1 cellular context compared by ENCODE assay signal in genomic region chr6:136228811-136229210, GRCh38.
TF ChIP-seq lines count a peak whose summit lies in the region.

No MANE protein-coding gene starts in this region.

TF ChIP-seq in GM12878, 131 proteins besides CTCF, POLR2A, EP300 and RAD21 (continued from another document):
- TF ChIP-seq, protein P1, sequence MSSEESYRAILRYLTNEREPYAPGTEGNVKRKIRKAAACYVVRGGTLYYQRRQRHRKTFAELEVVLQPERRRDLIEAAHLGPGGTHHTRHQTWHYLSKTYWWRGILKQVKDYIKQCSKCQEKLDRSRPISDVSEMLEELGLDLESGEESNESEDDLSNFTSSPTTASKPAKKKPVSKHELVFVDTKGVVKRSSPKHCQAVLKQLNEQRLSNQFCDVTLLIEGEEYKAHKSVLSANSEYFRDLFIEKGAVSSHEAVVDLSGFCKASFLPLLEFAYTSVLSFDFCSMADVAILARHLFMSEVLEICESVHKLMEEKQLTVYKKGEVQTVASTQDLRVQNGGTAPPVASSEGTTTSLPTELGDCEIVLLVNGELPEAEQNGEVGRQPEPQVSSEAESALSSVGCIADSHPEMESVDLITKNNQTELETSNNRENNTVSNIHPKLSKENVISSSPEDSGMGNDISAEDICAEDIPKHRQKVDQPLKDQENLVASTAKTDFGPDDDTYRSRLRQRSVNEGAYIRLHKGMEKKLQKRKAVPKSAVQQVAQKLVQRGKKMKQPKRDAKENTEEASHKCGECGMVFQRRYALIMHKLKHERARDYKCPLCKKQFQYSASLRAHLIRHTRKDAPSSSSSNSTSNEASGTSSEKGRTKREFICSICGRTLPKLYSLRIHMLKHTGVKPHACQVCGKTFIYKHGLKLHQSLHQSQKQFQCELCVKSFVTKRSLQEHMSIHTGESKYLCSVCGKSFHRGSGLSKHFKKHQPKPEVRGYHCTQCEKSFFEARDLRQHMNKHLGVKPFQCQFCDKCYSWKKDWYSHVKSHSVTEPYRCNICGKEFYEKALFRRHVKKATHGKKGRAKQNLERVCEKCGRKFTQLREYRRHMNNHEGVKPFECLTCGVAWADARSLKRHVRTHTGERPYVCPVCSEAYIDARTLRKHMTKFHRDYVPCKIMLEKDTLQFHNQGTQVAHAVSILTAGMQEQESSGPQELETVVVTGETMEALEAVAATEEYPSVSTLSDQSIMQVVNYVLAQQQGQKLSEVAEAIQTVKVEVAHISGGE (CRISPR knock-in tag; IDR thresholded peaks at IDR 0.05) = no peak
- TF ChIP-seq IKZF1 (conservative IDR thresholded peaks at IDR 0.05) (peak; percentile 43; the same call in 1 of the 2 replicates), NBN (IDR thresholded peaks at IDR 0.05) (no peak), ESRRA (IDR thresholded peaks at IDR 0.05; ENCODE audit: low read length) (no peak), ASH2L (IDR thresholded peaks at IDR 0.05; ENCODE audit: borderline replicate concordance, low read depth) (no peak), BHLHE40 (IDR thresholded peaks at IDR 0.05; ENCODE audit: borderline replicate concordance in 1 of 2, low read depth in 2 of 2, low read length in 1 of 2) (no peak), NR2C1 (IDR thresholded peaks at IDR 0.05) (no peak), MTA2 (IDR thresholded peaks at IDR 0.05; ENCODE audit: low read depth) (peak; percentile 29; the same call in 1 of the 2 replicates), MTA3 (IDR thresholded peaks at IDR 0.05; ENCODE audit: borderline replicate concordance, low read length) (no peak), JUNB (IDR thresholded peaks at IDR 0.05) (no peak), DPF2 (IDR thresholded peaks at IDR 0.05) (0 out of 2 replicates have a peak, but pooled peaks have one; percentile 34), MYC (IDR thresholded peaks at IDR 0.05; ENCODE audit: insufficient read depth, insufficient read length, insufficient replicate concordance, low read length, severe bottlenecking) (no peak), MEF2A (IDR thresholded peaks at IDR 0.05; ENCODE audit: insufficient read depth, low read depth, low read length) (no peak), CUX1 (IDR thresholded peaks at IDR 0.05; ENCODE audit: insufficient replicate concordance, low read depth, low read length) (no peak), RCOR1 (conservative IDR thresholded peaks at IDR 0.05; ENCODE audit: low read depth, low read length) (no peak), PBX3 (IDR thresholded peaks at IDR 0.05; ENCODE audit: insufficient replicate concordance, low read depth, low read length) (no peak), IRF3 (IDR thresholded peaks at IDR 0.05) (no peak), POLR2AphosphoS5 (IDR thresholded peaks at IDR 0.05; ENCODE audit: low read length) (no peak), POU2F2 (IDR thresholded peaks at IDR 0.05; ENCODE audit: borderline replicate concordance, low read depth, low read length) (no peak)
- TF ChIP-seq, protein P2, sequence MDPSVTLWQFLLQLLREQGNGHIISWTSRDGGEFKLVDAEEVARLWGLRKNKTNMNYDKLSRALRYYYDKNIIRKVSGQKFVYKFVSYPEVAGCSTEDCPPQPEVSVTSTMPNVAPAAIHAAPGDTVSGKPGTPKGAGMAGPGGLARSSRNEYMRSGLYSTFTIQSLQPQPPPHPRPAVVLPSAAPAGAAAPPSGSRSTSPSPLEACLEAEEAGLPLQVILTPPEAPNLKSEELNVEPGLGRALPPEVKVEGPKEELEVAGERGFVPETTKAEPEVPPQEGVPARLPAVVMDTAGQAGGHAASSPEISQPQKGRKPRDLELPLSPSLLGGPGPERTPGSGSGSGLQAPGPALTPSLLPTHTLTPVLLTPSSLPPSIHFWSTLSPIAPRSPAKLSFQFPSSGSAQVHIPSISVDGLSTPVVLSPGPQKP (IDR thresholded peaks at IDR 0.05; ENCODE audit: low read depth, low read length) = no peak
- TF ChIP-seq, protein P3, sequence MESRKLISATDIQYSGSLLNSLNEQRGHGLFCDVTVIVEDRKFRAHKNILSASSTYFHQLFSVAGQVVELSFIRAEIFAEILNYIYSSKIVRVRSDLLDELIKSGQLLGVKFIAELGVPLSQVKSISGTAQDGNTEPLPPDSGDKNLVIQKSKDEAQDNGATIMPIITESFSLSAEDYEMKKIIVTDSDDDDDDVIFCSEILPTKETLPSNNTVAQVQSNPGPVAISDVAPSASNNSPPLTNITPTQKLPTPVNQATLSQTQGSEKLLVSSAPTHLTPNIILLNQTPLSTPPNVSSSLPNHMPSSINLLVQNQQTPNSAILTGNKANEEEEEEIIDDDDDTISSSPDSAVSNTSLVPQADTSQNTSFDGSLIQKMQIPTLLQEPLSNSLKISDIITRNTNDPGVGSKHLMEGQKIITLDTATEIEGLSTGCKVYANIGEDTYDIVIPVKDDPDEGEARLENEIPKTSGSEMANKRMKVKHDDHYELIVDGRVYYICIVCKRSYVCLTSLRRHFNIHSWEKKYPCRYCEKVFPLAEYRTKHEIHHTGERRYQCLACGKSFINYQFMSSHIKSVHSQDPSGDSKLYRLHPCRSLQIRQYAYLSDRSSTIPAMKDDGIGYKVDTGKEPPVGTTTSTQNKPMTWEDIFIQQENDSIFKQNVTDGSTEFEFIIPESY (IDR thresholded peaks at IDR 0.05) = no peak
TF ChIP-seq in GM12878: peak in this region for 5.
